24 cellular contexts compared by ENCODE assay signal in genomic region chr19:38522915-38523314, GRCh38.
DNase-seq lines count a peak whose midpoint lies in the region; ATAC-seq, FAIRE-seq and TF ChIP-seq lines count a peak whose summit lies in the region.
"Had no signal": no experiment of that assay in that cellular context is flagged by ENCODE, and none has a peak within 500 bp of the region (broad histone marks: within the 10 kb centered on the region; RNA-seq: fewer than 3 reads in every experiment).

No MANE protein-coding gene starts in this region.

- H3K9me3 ChIP-seq in H1 (ENCODE audit: insufficient read depth in 2 of 2, low read depth in 1 of 2, low read length in 1 of 2) = no peaks in the 10 kb centered on the region
- no peaks in the 10 kb centered on the region for H3K9me3 ChIP-seq in neural progenitor cell (ENCODE audit: low read depth)
- H3K9me3 ChIP-seq in BE2C = no peaks in the 10 kb centered on the region
- H3K9me3 ChIP-seq: BLaER1 treated with 17β-estradiol and CSF1 and Interleukin-3, amounts not matched to agents 10 nM and 100 nM had no signal

- H3K79me2 ChIP-seq in H1 (ENCODE audit: control insufficient read depth in 1 of 2, insufficient read depth in 2 of 2, low read length in 2 of 2) (no peaks in the 10 kb centered on the region), neural progenitor cell (ENCODE audit: low read depth) (no peaks in the 10 kb centered on the region)

- WGBS in H1 (ENCODE audit: extremely low coverage in 1 of 2, insufficient coverage in 1 of 2, insufficient read length in 1 of 2, insufficient replicate concordance in 2 of 2, low coverage in 1 of 2, low lambda C conversion rate in 2 of 2, missing lambda C conversion rate in 1 of 2), 2 experiments = 84% methylated on average over 6 of the region's 15 CpGs; no CpG with 5 or more reads in 1 of the 2 experiments

- H3K23me2 ChIP-seq in H1 (ENCODE audit: low read depth, low read length) = peaks cover 5% of the 10 kb centered on the region; the same call in 1 of the 2 replicates

- no peak overlapping the region for H2AK5ac ChIP-seq in H1 (ENCODE audit: low read depth, low read length)

- no peak for DNase-seq in stimulated activated naive CD8-positive, alpha-beta T cell treated with anti-CD3 and anti-CD28 coated beads, Interleukin-15, amount 100 ng/mL, for 72 hours
- no peak for DNase-seq in stimulated activated naive CD8-positive, alpha-beta T cell treated with anti-CD3 and anti-CD28 coated beads, Interleukin-15, Interleukin-2, amounts not matched to agents 100 U/mL and 50 U/mL, for 24 hours
- DNase-seq in H1 (ENCODE audit: low read depth in 1 of 2, low spot score in 2 of 2) (no peak), neural progenitor cell (ENCODE audit: low spot score) (no peak), BE2C (no peak), left ventricle myocardium superior (no peak), amniotic stem cell (lab: John Stamatoyannopoulos, UW) (no peak), NCI-H748 treated with DMSO at 0.1 percent for 48 hours (lab: John Stamatoyannopoulos, UW) (no peak)
- DNase-seq: CD4-positive, alpha-beta T cell; CD8-positive, alpha-beta memory T cell; DMS 273 treated with DMSO at 0.1 percent for 48 hours; DMS79; EL; GDM1; GOT3; H7; HCEC 1CT had no signal

- no peak overlapping the region for H2BK5ac ChIP-seq in H1 (ENCODE audit: low read depth, low read length)

- no peak for TF ChIP-seq CTCF in H1 (IDR thresholded peaks at IDR 0.05; ENCODE audit: control extremely low read depth in 1 of 3, insufficient read depth in 1 of 3, low read depth in 1 of 3, low read length in 3 of 3)
- no peak for TF ChIP-seq CTCF in neural progenitor cell (IDR thresholded peaks at IDR 0.05)
- TF ChIP-seq CTCF in BE2C (IDR thresholded peaks at IDR 0.05; ENCODE audit: low read depth, low read length) = no peak

- H3K4me2 ChIP-seq in H1 (ENCODE audit: insufficient read depth in 1 of 2, low read depth in 2 of 2, low read length in 2 of 2) (no peak overlapping the region), neural progenitor cell (no peak overlapping the region)
- H3K4me2 ChIP-seq: BLaER1 treated with 17β-estradiol and CSF1 and Interleukin-3, amounts not matched to agents 10 nM and 100 nM had no signal

- H3K23ac ChIP-seq in H1 (ENCODE audit: insufficient read length) = no peak overlapping the region

- peaks cover 23% of the 10 kb centered on the region for H3K27me3 Mint-ChIP-seq in stimulated activated naive CD8-positive, alpha-beta T cell treated with anti-CD3 and anti-CD28 coated beads, Interleukin-15, amount 100 ng/mL, for 72 hours
- peaks cover 5% of the 10 kb centered on the region for H3K27me3 Mint-ChIP-seq in neural progenitor cell (ENCODE audit: insufficient read depth, low read depth)
- H3K27me3 Mint-ChIP-seq: CD4-positive, alpha-beta T cell had no signal

- no peak overlapping the region for H2BK20ac ChIP-seq in H1 (ENCODE audit: low read length)

- H3K27me3 ChIP-seq in H1 (replicated peaks in 1 of 4; ENCODE audit: control insufficient read depth in 3 of 4, extremely low read depth in 1 of 4, insufficient read depth in 3 of 4, low read length in 3 of 4) = no peaks in the 10 kb centered on the region
- no peaks in the 10 kb centered on the region for H3K27me3 ChIP-seq in neural progenitor cell
- H3K27me3 ChIP-seq in BE2C = no peaks in the 10 kb centered on the region
- H3K27me3 ChIP-seq: BLaER1 treated with 17β-estradiol and CSF1 and Interleukin-3, amounts not matched to agents 10 nM and 100 nM had no signal

- no peak overlapping the region for H3K27ac ChIP-seq in H1 (ENCODE audit: low read depth, low read length)
- H3K27ac ChIP-seq in neural progenitor cell = no peak overlapping the region
- H3K27ac ChIP-seq: 22Rv1; BLaER1 treated with 17β-estradiol and CSF1 and Interleukin-3, amounts not matched to agents 10 nM and 100 nM had no signal

- FAIRE-seq in H1 (lab: Jason Lieb, UNC) = no peak
- FAIRE-seq: A204.1, D721Med, GM12878 had no signal

- CTCF ChIA-PET in H1 (lab: Charles Lee; ENCODE audit: partially characterized antibody) = interaction anchor here (0.6 kb wide), 1 partner anchor 12 kb away, joined by 3 read pairs; no protein-coding TSS in a partner anchor

- H3K27ac Mint-ChIP-seq in stimulated activated naive CD8-positive, alpha-beta T cell treated with anti-CD3 and anti-CD28 coated beads, Interleukin-15, amount 100 ng/mL, for 72 hours = no peak overlapping the region
- H3K27ac Mint-ChIP-seq in neural progenitor cell = peak overlapping the region; percentile 37
- H3K27ac Mint-ChIP-seq: B cell; CD14-positive monocyte; CD4-positive, alpha-beta T cell had no signal

- TF ChIP-seq POLR2A in H1 (IDR thresholded peaks at IDR 0.05; ENCODE audit: control extremely low read depth in 1 of 2, low read depth in 2 of 2, low read length in 2 of 2) = no peak

- H2AFZ ChIP-seq in H1 (ENCODE audit: low read length) (no peak overlapping the region), neural progenitor cell (replicated peaks) (no peak overlapping the region)

- H4K91ac ChIP-seq in H1 (replicated peaks; ENCODE audit: insufficient read length, low read length) = no peak overlapping the region

- H3K18ac ChIP-seq in H1 (ENCODE audit: extremely low read depth, low read length) = no peak overlapping the region

- H3K9me3 Mint-ChIP-seq in stimulated activated naive CD8-positive, alpha-beta T cell treated with anti-CD3 and anti-CD28 coated beads, Interleukin-15, amount 100 ng/mL, for 72 hours = no peaks in the 10 kb centered on the region
- H3K9me3 Mint-ChIP-seq in neural progenitor cell = no peaks in the 10 kb centered on the region
- H3K9me3 Mint-ChIP-seq: CD4-positive, alpha-beta T cell; CD8-positive, alpha-beta memory T cell had no signal

- TF ChIP-seq EP300 in H1 (IDR thresholded peaks at IDR 0.05; ENCODE audit: borderline replicate concordance in 1 of 2, low read depth in 2 of 2, low read length in 2 of 2) = no peak

- H2BK12ac ChIP-seq in H1 (ENCODE audit: low read depth, low read length) = no peak overlapping the region

- no peak overlapping the region for H3K4me3 Mint-ChIP-seq in stimulated activated naive CD8-positive, alpha-beta T cell treated with anti-CD3 and anti-CD28 coated beads, Interleukin-15, amount 100 ng/mL, for 72 hours
- H3K4me3 Mint-ChIP-seq in neural progenitor cell = no peak overlapping the region
- H3K4me3 Mint-ChIP-seq: B cell; CD14-positive monocyte; CD4-positive, alpha-beta T cell; CD8-positive, alpha-beta memory T cell had no signal

- H2BK15ac ChIP-seq in H1 (ENCODE audit: low read length) = no peak overlapping the region

- POLR2A ChIA-PET in H1 (lab: Charles Lee; ENCODE audit: partially characterized antibody) = interaction anchor here (0.8 to 1.2 kb wide), 2 partner anchors 11 to 96 kb away, joined by 4 read pairs; partner anchors contain the start of gene EIF3K

- no peak for TF ChIP-seq RAD21 in H1 (IDR thresholded peaks at IDR 0.05 in 1 of 2, conservative IDR thresholded peaks at IDR 0.05 in 1 of 2; ENCODE audit: low read depth in 2 of 2, low read length in 2 of 2)

- H3K4ac ChIP-seq in H1 (replicated peaks; ENCODE audit: insufficient read length, low read depth, low read length) = no peak overlapping the region

- H3K36me3 ChIP-seq in H1 (ENCODE audit: control insufficient read depth in 2 of 4, insufficient read depth in 4 of 4, low read length in 3 of 4) (peaks cover 0 to 4% (median 0%) of the 10 kb centered on the region in 4 experiments; a peak in 1 of 8 replicates), neural progenitor cell (no peaks in the 10 kb centered on the region), BE2C (no peaks in the 10 kb centered on the region)
- H3K36me3 ChIP-seq: BLaER1 treated with 17β-estradiol and CSF1 and Interleukin-3, amounts not matched to agents 10 nM and 100 nM had no signal

- no peak overlapping the region for H2BK120ac ChIP-seq in H1 (replicated peaks; ENCODE audit: low read depth, low read length)

- H3K4me1 ChIP-seq in H1 (replicated peaks in 1 of 4; ENCODE audit: control insufficient read depth in 3 of 4, insufficient read depth in 4 of 4, low read length in 3 of 4) (no peaks in the 10 kb centered on the region), neural progenitor cell (no peaks in the 10 kb centered on the region), BE2C (no peaks in the 10 kb centered on the region)

- H3K14ac ChIP-seq in H1 (ENCODE audit: insufficient read length) = no peak overlapping the region

- H3F3A ChIP-seq in neural progenitor cell (ENCODE audit: low read depth) = no peaks in the 10 kb centered on the region

- peak overlapping the region; percentile 83; the same call in 1 of the 2 replicates for H4K8ac ChIP-seq in H1 (ENCODE audit: extremely low read depth, insufficient read depth, low read length)

- intact Hi-C loops in left ventricle myocardium superior (cut with micrococcal nuclease) = no loop called here

- no peaks in the 10 kb centered on the region for H3K4me1 Mint-ChIP-seq in stimulated activated naive CD8-positive, alpha-beta T cell treated with anti-CD3 and anti-CD28 coated beads, Interleukin-15, amount 100 ng/mL, for 72 hours
- peaks cover 6% of the 10 kb centered on the region for H3K4me1 Mint-ChIP-seq in neural progenitor cell
- H3K4me1 Mint-ChIP-seq: B cell had no signal

- no peaks in the 10 kb centered on the region for H3K79me1 ChIP-seq in H1 (ENCODE audit: low read depth, low read length)

- H3K36me3 Mint-ChIP-seq in neural progenitor cell = no peaks in the 10 kb centered on the region
- H3K36me3 Mint-ChIP-seq: CD14-positive monocyte; CD8-positive, alpha-beta memory T cell had no signal

- no peak overlapping the region for H4K5ac ChIP-seq in H1 (ENCODE audit: insufficient read length, low read depth, low read length)

- no peaks in the 10 kb centered on the region for H4K20me1 ChIP-seq in H1 (replicated peaks in 1 of 2; ENCODE audit: control insufficient read depth in 1 of 2, insufficient read depth in 2 of 2, low read length in 2 of 2)
- no peaks in the 10 kb centered on the region for H4K20me1 ChIP-seq in neural progenitor cell (ENCODE audit: low read depth)
- H4K20me1 ChIP-seq: BLaER1 treated with 17β-estradiol and CSF1 and Interleukin-3, amounts not matched to agents 10 nM and 100 nM had no signal

- ATAC-seq in stimulated activated naive CD8-positive, alpha-beta T cell treated with anti-CD3 and anti-CD28 coated beads, Interleukin-15, amount 100 ng/mL, for 72 hours = peak; percentile 32
- no peak for ATAC-seq in stimulated activated naive CD8-positive, alpha-beta T cell treated with anti-CD3 and anti-CD28 coated beads, Interleukin-15, Interleukin-2, amounts not matched to agents 100 U/mL and 50 U/mL, for 24 hours
- no peak for ATAC-seq in left ventricle myocardium superior
- ATAC-seq: GM12878 had no signal

- no peak overlapping the region for H3K9ac ChIP-seq in H1 (replicated peaks in 1 of 4; ENCODE audit: extremely low read depth in 1 of 4, low read depth in 3 of 4, low read length in 3 of 4)
- no peak overlapping the region for H3K9ac ChIP-seq in neural progenitor cell
- H3K9ac ChIP-seq: BLaER1 treated with 17β-estradiol and CSF1 and Interleukin-3, amounts not matched to agents 10 nM and 100 nM had no signal

- no peak overlapping the region for H3K4me3 ChIP-seq in H1 (ENCODE audit: extremely low read depth in 1 of 4, insufficient read depth in 2 of 4, low read depth in 3 of 4, low read length in 4 of 4)
- no peak overlapping the region for H3K4me3 ChIP-seq in neural progenitor cell
- no peak overlapping the region for H3K4me3 ChIP-seq in BE2C (ENCODE audit: low read depth, low read length)
- H3K4me3 ChIP-seq: BLaER1 treated with 17β-estradiol and CSF1 and Interleukin-3, amounts not matched to agents 10 nM and 100 nM; GM12878 had no signal

- H3K56ac ChIP-seq in H1 (replicated peaks; ENCODE audit: insufficient read length, low read depth, low read length) = no peak overlapping the region
